8 cellular contexts compared by ENCODE assay signal in genomic region chr2:202378661-202379338, GRCh38. TPM values are rescaled to one million over a fixed set of nuclear protein-coding genes. Genes with fewer than 3 reads are reported as not detected.
DNase-seq lines count a peak whose midpoint lies in the region; ATAC-seq and TF ChIP-seq lines count a peak whose summit lies in the region.

No MANE protein-coding gene starts in this region.

- peaks cover 22% of the 10 kb centered on the region for H3K4me1 ChIP-seq in SJSA1 (replicated peaks)
- H3K4me1 ChIP-seq in gastrocnemius medialis: peaks cover 26 to 35% of the 10 kb centered on the region in 2 donors

- H3K36me3 ChIP-seq in SJSA1 (peaks cover 24% of the 10 kb centered on the region), gastrocnemius medialis (no peaks in the 10 kb centered on the region)

- intact Hi-C loops in gastrocnemius medialis (cut with DNase I; ENCODE audit: low total_unique reads): loop anchor here (5.0 to 10.0 kb wide), 5 partner anchors 111 to 1514 kb away; partner anchors contain the start of genes CLK1, FAM117B, NBEAL1 and NOP58

- H3K9me3 ChIP-seq in SJSA1 (replicated peaks) (no peaks in the 10 kb centered on the region), gastrocnemius medialis (no peaks in the 10 kb centered on the region)

- DNase-seq in GM12864 (ENCODE audit: low read depth) (no peak), SJSA1 (ENCODE audit: low read depth in 1 of 2, low spot score in 2 of 2) (no peak), foreskin fibroblast (peak in 1 of 2 donors; percentile 8), gastrocnemius medialis (no peak), NCI-H1417 (lab: John Stamatoyannopoulos, UW) (no peak)
- DNase-seq in stimulated activated CD4-positive, alpha-beta T cell treated with anti-CD3 and anti-CD28 coated beads, Interleukin-4, amount 100 ng/mL, for 24 hours: no peak

- H3K27ac ChIP-seq in SJSA1 (no peak overlapping the region), gastrocnemius medialis (peak overlapping the region; percentile 89 to 99 (median 97))

- peak overlapping the region; percentile 96 for H3K4me3 ChIP-seq in GM12864 (ENCODE audit: low read depth, low read length)
- H3K4me3 ChIP-seq in SJSA1: peak overlapping the region; percentile 80
- H3K4me3 ChIP-seq in foreskin fibroblast (ENCODE audit: low read depth in 1 of 2, low read length in 2 of 2): peak overlapping the region; percentile 89 to 97
- H3K4me3 ChIP-seq in gastrocnemius medialis: peak overlapping the region; percentile 82 to 95 (median 90)

- ATAC-seq in gastrocnemius medialis (no peak), HG02588 (IDR thresholded peaks at IDR 0.05; ENCODE audit: unreplicated experiment) (no peak), HG03432 (IDR thresholded peaks at IDR 0.05; ENCODE audit: unreplicated experiment) (no peak)

- in situ Hi-C loops in gastrocnemius medialis (cut with MboI; ENCODE audit: low sequenced_read_pairs in 4 of 4): loop anchor here in 1 of 4 donors (25.0 kb wide), 1 partner anchor 591 kb away; the partner anchor contains the start of gene ALS2

- H3K27me3 ChIP-seq in SJSA1 (replicated peaks): no peaks in the 10 kb centered on the region
- H3K27me3 ChIP-seq in gastrocnemius medialis: no peaks in the 10 kb centered on the region

- TF ChIP-seq POLR2A in gastrocnemius medialis (IDR thresholded peaks at IDR 0.05): no peak

- TF ChIP-seq CTCF in GM12864 (IDR thresholded peaks at IDR 0.05; ENCODE audit: low read depth, low read length, missing control alignments): no peak
- no peak for TF ChIP-seq CTCF in foreskin fibroblast (IDR thresholded peaks at IDR 0.05; ENCODE audit: low read depth, low read length)
- no peak for TF ChIP-seq CTCF in gastrocnemius medialis (IDR thresholded peaks at IDR 0.05 in 4 of 5, conservative IDR thresholded peaks at IDR 0.05 in 1 of 5)

RNA-seq across cellular contexts. Expression of gene BMPR2, which starts 2.7 kb away (rescaled TPM):
- total RNA-seq in SJSA1 (2014; rRNA removed; shearing (Covaris generic)): 19.4 and 35.5 TPM in 2 replicates
- 10 to 100 TPM; 25.0 to 35.0 (median 27.2) TPM for total RNA-seq in gastrocnemius medialis
